Comparison of ENCODE assay signal across 8 cellular contexts in the genomic region with DNA sequence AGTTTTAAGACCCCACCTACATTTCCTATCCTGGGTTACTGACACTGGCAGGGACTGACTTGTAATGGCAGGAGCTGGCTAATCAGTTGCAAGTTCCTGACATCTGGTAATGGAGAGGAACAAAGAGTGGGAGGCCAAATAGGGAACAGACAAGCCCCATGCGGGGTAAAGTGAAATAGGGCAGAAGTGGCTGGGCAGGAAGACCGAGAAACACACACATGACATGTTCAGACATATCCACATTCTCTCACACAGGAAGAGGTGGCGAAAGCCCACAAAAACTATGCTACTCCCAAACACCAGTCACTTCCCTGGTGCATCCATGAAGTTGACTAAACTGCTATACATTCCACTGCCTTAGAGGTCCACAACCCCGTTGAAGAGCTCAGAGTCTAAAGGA.
DNase-seq lines count a peak whose midpoint lies in the region; ATAC-seq and TF ChIP-seq lines count a peak whose summit lies in the region.

No MANE protein-coding gene starts in this region.

- TF ChIP-seq CTCF in spleen (IDR thresholded peaks at IDR 0.05 in 8 of 11, conservative IDR thresholded peaks at IDR 0.05 in 3 of 11): no peak

- no peak overlapping the region for H3K27ac Mint-ChIP-seq in activated CD4-positive, alpha-beta T cell treated with anti-CD3 and anti-CD28 coated beads for 36 hours

- ATAC-seq in GM18499 (IDR thresholded peaks at IDR 0.05; ENCODE audit: insufficient read depth, unreplicated experiment): peak; percentile 34
- peak; percentile 71 for ATAC-seq in GM21786 (IDR thresholded peaks at IDR 0.05; ENCODE audit: unreplicated experiment)
- ATAC-seq in esophagus mucosa: peak; percentile 89
- no peak for ATAC-seq in activated CD4-positive, alpha-beta T cell treated with anti-CD3 and anti-CD28 coated beads for 36 hours

- no peak overlapping the region for H3K4me3 ChIP-seq in spleen

- no peaks in the 10 kb centered on the region for H3K36me3 Mint-ChIP-seq in activated CD4-positive, alpha-beta T cell treated with anti-CD3 and anti-CD28 coated beads for 36 hours (ENCODE audit: low read depth)

- no peaks in the 10 kb centered on the region for H3K27me3 ChIP-seq in spleen (replicated peaks in 1 of 7)

- CTCF ChIA-PET in activated CD4-positive, alpha-beta T cell treated with anti-CD3 and anti-CD28 coated beads for 36 hours (lab: Charles Lee): interaction anchor here (0.6 to 1.6 kb wide), 3 partner anchors 11 to 88 kb away, joined by 3 to 4 read pairs (median 3); no protein-coding TSS in a partner anchor

- H3K9me3 Mint-ChIP-seq in activated CD4-positive, alpha-beta T cell treated with anti-CD3 and anti-CD28 coated beads for 36 hours (ENCODE audit: low read depth): peaks cover 7% of the 10 kb centered on the region

- intact Hi-C loops in spleen (cut with DNase I; ENCODE audit: low total_unique reads): no loop called here
- intact Hi-C loops in activated CD4-positive, alpha-beta T cell treated with anti-CD3 and anti-CD28 coated beads for 36 hours (cut with DNase I, micrococcal nuclease): loop anchor here (10.0 kb wide), 3 partner anchors 193 to 537 kb away; no protein-coding TSS in a partner anchor

- H3K27me3 Mint-ChIP-seq in activated CD4-positive, alpha-beta T cell treated with anti-CD3 and anti-CD28 coated beads for 36 hours: no peaks in the 10 kb centered on the region

- peaks cover 3 to 55% (median 25%) of the 10 kb centered on the region in 6 donors for H3K4me1 ChIP-seq in spleen

- DNase-seq in NCI-H146 (lab: John Stamatoyannopoulos, UW): peak; percentile 55
- DNase-seq in spleen: no peak
- DNase-seq in COR-L47 (lab: John Stamatoyannopoulos, UW): no peak
- DNase-seq in NCI-H526 (lab: John Stamatoyannopoulos, UW): no peak
- DNase-seq in activated CD4-positive, alpha-beta T cell treated with anti-CD3 and anti-CD28 coated beads for 36 hours: no peak

- H3K9me3 ChIP-seq in spleen: peaks cover 0 to 8% (median 2%) of the 10 kb centered on the region in 8 donors

- peaks cover 43% of the 10 kb centered on the region for H3K4me1 Mint-ChIP-seq in activated CD4-positive, alpha-beta T cell treated with anti-CD3 and anti-CD28 coated beads for 36 hours

- POLR2A ChIA-PET in activated CD4-positive, alpha-beta T cell treated with anti-CD3 and anti-CD28 coated beads for 36 hours (lab: Charles Lee): interaction anchor here (0.5 kb wide), 1 partner anchor 332 kb away, joined by 3 read pairs; no protein-coding TSS in a partner anchor

- WGBS in spleen, 5 donors: 24 to 45% (median 40%) methylated on average over 4 of the region's 4 CpGs

- TF ChIP-seq POLR2A in spleen (IDR thresholded peaks at IDR 0.05): no peak

- peak overlapping the region in 5 of 8 donors; percentile 20 to 63 (median 48) for H3K27ac ChIP-seq in spleen

- no peaks in the 10 kb centered on the region for H3K36me3 ChIP-seq in spleen

- H3K4me3 Mint-ChIP-seq in activated CD4-positive, alpha-beta T cell treated with anti-CD3 and anti-CD28 coated beads for 36 hours: no peak overlapping the region
